ENCODE assay signal across 8 cellular contexts in genomic region chr9:133238851-133239532, GRCh38.
DNase-seq lines count a peak whose midpoint lies in the region; ATAC-seq, FAIRE-seq and TF ChIP-seq lines count a peak whose summit lies in the region.

No MANE protein-coding gene starts in this region.

- DNase-seq in AG20443 (ENCODE audit: low spot score) (peak; percentile 87), HTR-8/SVneo (ENCODE audit: insufficient read length, low spot score) (peak; percentile 27), WERI-Rb-1 (peak; percentile 59), cardiac fibroblast (ENCODE audit: low read depth in 2 of 2) (peak; percentile 65 to 76), iris pigment epithelial cell (ENCODE audit: low read depth) (peak; percentile 42), SHP77 treated with DMSO at 0.1 percent for 48 hours (lab: John Stamatoyannopoulos, UW) (no peak)
- peak; percentile 58 to 69 (median 64) for DNase-seq in stimulated activated CD4-positive, alpha-beta T cell treated with anti-CD3 and anti-CD28 coated beads, Interleukin-12 subunit alpha, Interleukin-12 subunit beta, amount 100 ng/mL, for 48 hours (ENCODE audit: low read depth in 2 of 3, low spot score in 1 of 3)

- TF ChIP-seq CTCF in WERI-Rb-1 (IDR thresholded peaks at IDR 0.05; ENCODE audit: low read depth, low read length) (peak; percentile 80), cardiac fibroblast (IDR thresholded peaks at IDR 0.05; ENCODE audit: low read depth, low read length) (peak; percentile 83)

- H3K4me3 ChIP-seq in WERI-Rb-1 (ENCODE audit: low read depth, low read length) (no peak overlapping the region), cardiac fibroblast (replicated peaks in 1 of 2; ENCODE audit: low read depth in 2 of 2, low read length in 2 of 2) (peak overlapping the region; percentile 23 to 33)

- no peaks in the 10 kb centered on the region for H3K9me3 ChIP-seq in WERI-Rb-1 (ENCODE audit: severe bottlenecking)

- no peaks in the 10 kb centered on the region for H3K36me3 ChIP-seq in WERI-Rb-1

- H3K27me3 ChIP-seq in WERI-Rb-1 (ENCODE audit: insufficient read depth, low read depth, severe bottlenecking), result no peaks in the 10 kb centered on the region

- H3K27ac ChIP-seq in WERI-Rb-1, result no peak overlapping the region

- no peak for FAIRE-seq in HTR-8/SVneo (lab: Jason Lieb, UNC)

- no peak for ATAC-seq in HG03175 (IDR thresholded peaks at IDR 0.05; ENCODE audit: unreplicated experiment)
